ENCODE assay signal across 22 cellular contexts in the genomic region with DNA sequence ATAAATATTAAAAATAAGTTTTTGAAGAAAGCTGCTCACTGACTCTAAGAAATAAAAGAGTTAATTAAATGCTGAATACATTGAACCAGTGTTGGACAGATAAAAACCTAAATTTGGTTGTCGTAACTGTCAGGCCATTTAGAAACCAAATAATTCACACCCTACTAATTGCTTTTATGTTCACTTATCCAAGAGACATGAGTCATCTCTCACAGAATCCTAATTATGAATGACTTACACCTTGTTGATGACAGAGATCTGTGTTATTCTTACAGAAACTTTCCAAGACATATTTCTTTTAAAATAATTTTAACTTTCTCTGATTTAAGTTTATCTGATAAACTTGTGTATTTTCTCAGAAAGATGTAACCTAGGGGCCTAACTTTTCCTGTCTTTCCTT.
"Had no signal": no experiment of that assay in that cellular context is flagged by ENCODE, and none has a peak within 500 bp of the region (broad histone marks: within the 10 kb centered on the region; RNA-seq: fewer than 3 reads in every experiment).

No MANE protein-coding gene starts in this region.

- ATAC-seq: left colon; left ventricle myocardium superior; natural killer cell treated with Interleukin-12 subunit alpha and Interleukin-12 subunit beta and Interleukin-15 and Interleukin-18, amount 100 ng/mL, for 72 hours; psoas muscle; right lobe of liver; stimulated activated memory B cell treated with anti-CD40 and anti-IgM and Interleukin-4, amounts not matched to agents 10 μg/mL and 1 μg/mL and 100 μg/mL, for 72 hours; upper lobe of right lung had no signal

- H3K4me2 ChIP-seq: hepatocyte had no signal

- H3K9me3 ChIP-seq: psoas muscle, right lobe of liver, testis, tibial nerve, upper lobe of right lung, vagina had no signal

- H3K27ac ChIP-seq: coronary artery, hepatocyte, parathyroid adenoma, psoas muscle, right lobe of liver, testis, tibial nerve, upper lobe of right lung, vagina had no signal

- H3K4me1 ChIP-seq: parathyroid adenoma, psoas muscle, right lobe of liver, testis, tibial nerve, upper lobe of right lung, vagina had no signal

- DNase-seq: effector CD4-positive, alpha-beta T cell; foreskin melanocyte; head of caudate nucleus; left colon; left ventricle myocardium superior; mesenchymal stem cell; midbrain; occipital lobe; psoas muscle; retina; right lobe of liver; stimulated activated CD4-positive, alpha-beta T cell treated with anti-CD3 and anti-CD28 coated beads, Interleukin-4, amount 100 ng/mL, for 24 hours; testis; upper lobe of right lung had no signal

- H3K27me3 ChIP-seq: hepatocyte, right lobe of liver, testis, tibial nerve, upper lobe of right lung, vagina had no signal

- H3K4me3 ChIP-seq: coronary artery, hepatocyte, lung, psoas muscle, right lobe of liver, testis, tibial nerve, upper lobe of right lung, vagina had no signal

- H3K36me3 ChIP-seq: right lobe of liver, tibial nerve, upper lobe of right lung, vagina had no signal

- H2AFZ ChIP-seq: hepatocyte, parathyroid adenoma had no signal

- H3K9ac ChIP-seq: parathyroid adenoma had no signal

- H3K79me2 ChIP-seq: hepatocyte, parathyroid adenoma had no signal
